24 cellular contexts compared by ENCODE assay signal in the genomic region with DNA sequence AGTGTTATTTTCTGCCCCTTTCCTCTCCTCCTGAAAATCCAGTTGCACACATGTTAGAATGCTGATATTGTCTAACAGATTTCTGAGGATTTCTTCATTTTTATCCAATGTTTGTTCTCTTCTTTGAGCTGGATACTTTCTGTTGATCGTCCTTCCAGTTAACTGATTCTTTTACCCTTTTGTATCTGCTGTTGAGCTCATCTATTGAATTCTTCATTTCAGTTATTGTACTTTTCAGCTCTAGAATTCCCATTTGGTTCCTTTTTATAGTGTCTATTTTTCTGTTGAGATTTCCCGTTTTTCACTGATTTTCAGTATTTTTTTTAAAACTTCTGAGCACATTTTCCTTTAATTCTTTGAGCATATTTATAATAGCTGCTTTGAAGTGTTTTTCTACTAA.
DNase-seq lines count a peak whose midpoint lies in the region; ATAC-seq, FAIRE-seq and TF ChIP-seq lines count a peak whose summit lies in the region.
"Had no signal": no experiment of that assay in that cellular context is flagged by ENCODE, and none has a peak within 500 bp of the region (broad histone marks: within the 10 kb centered on the region; RNA-seq: fewer than 3 reads in every experiment).

No MANE protein-coding gene starts in this region.

- H4K20me1 ChIP-seq in SK-N-SH (ENCODE audit: insufficient read depth) (no peaks in the 10 kb centered on the region), HepG2 (ENCODE audit: insufficient read depth, low read length) (no peaks in the 10 kb centered on the region), SU-DHL-6 (ENCODE audit: low read depth, low read length) (no peaks in the 10 kb centered on the region)
- H4K20me1 ChIP-seq: BLaER1 treated with 17β-estradiol and CSF1 and Interleukin-3, amounts not matched to agents 10 nM and 100 nM had no signal

- peaks cover 0 to 22% of the 10 kb centered on the region in 2 experiments for H3K36me3 ChIP-seq in SK-N-SH (replicated peaks in 1 of 2; ENCODE audit: control insufficient read depth in 1 of 2, insufficient read depth in 2 of 2, low read length in 1 of 2)
- H3K36me3 ChIP-seq in HepG2 (replicated peaks in 1 of 2; ENCODE audit: control insufficient read depth in 1 of 2, insufficient read depth in 2 of 2, low read length in 2 of 2): no peaks in the 10 kb centered on the region; a peak in 2 of 5 replicates
- no peaks in the 10 kb centered on the region for H3K36me3 ChIP-seq in right lobe of liver
- H3K36me3 ChIP-seq in SU-DHL-6 (ENCODE audit: low read length): 0 out of 2 replicates have a peak, but pooled peaks cover 3% of the 10 kb centered on the region
- H3K36me3 ChIP-seq in thyroid gland: no peaks in the 10 kb centered on the region

- TF ChIP-seq POLR2A in HepG2 (IDR thresholded peaks at IDR 0.05; ENCODE audit: insufficient read depth in 1 of 2, low read depth in 2 of 2, low read length in 2 of 2) (no peak), right lobe of liver (IDR thresholded peaks at IDR 0.05) (no peak), thyroid gland (IDR thresholded peaks at IDR 0.05) (no peak)

- intact Hi-C loops in HepG2 (cut with micrococcal nuclease; ENCODE audit: unreplicated experiment) (no loop called here), right lobe of liver (cut with DNase I) (no loop called here), thyroid gland (cut with DNase I) (no loop called here)
- intact Hi-C loops in activated T-helper 2 cell treated with anti-CD3 and anti-CD28 coated beads, Interferon-gamma antibody, Interleukin-2, Interleukin-4, amounts not matched to agents 10 μg/mL and 5 μg/mL and 100 μg/mL, durations not matched to agents 14 hours and 24 hours and 36 hours (cut with micrococcal nuclease): no loop called here

- H3K4me2 ChIP-seq in SK-N-SH: no peak overlapping the region
- H3K4me2 ChIP-seq in HepG2 (ENCODE audit: low read depth, low read length): no peak overlapping the region
- peak overlapping the region; percentile 82 for H3K4me2 ChIP-seq in SU-DHL-6 (ENCODE audit: low read depth, low read length, poor library complexity, severe bottlenecking)

- no peak for FAIRE-seq in HepG2 (lab: Jason Lieb, UNC)
- FAIRE-seq: A204.1, D721Med, GM12891, H1 had no signal

- H3K4me1 ChIP-seq in SK-N-SH (ENCODE audit: control insufficient read depth in 1 of 2, insufficient read depth in 2 of 2, low read depth in 1 of 2, low read length in 1 of 2): no peaks in the 10 kb centered on the region; a peak in 1 of 4 replicates
- H3K4me1 ChIP-seq in HepG2 (ENCODE audit: insufficient read depth, low read length): no peaks in the 10 kb centered on the region
- H3K4me1 ChIP-seq in right lobe of liver: no peaks in the 10 kb centered on the region
- no peaks in the 10 kb centered on the region for H3K4me1 ChIP-seq in thyroid gland
- H3K4me1 ChIP-seq: BE2C had no signal

- H3K27me3 ChIP-seq in SK-N-SH (ENCODE audit: insufficient read depth) (no peaks in the 10 kb centered on the region), HepG2 (ENCODE audit: control insufficient read depth in 1 of 2, insufficient read depth in 2 of 2, low read length in 2 of 2) (no peaks in the 10 kb centered on the region), right lobe of liver (no peaks in the 10 kb centered on the region), SU-DHL-6 (ENCODE audit: low read length) (no peaks in the 10 kb centered on the region), thyroid gland (no peaks in the 10 kb centered on the region)
- H3K27me3 ChIP-seq: BE2C; BLaER1 treated with 17β-estradiol and CSF1 and Interleukin-3, amounts not matched to agents 10 nM and 100 nM had no signal

- H3K4me1 Mint-ChIP-seq in activated T-helper 2 cell treated with anti-CD3 and anti-CD28 coated beads, Interferon-gamma antibody, Interleukin-2, Interleukin-4, amounts not matched to agents 10 μg/mL and 5 μg/mL and 100 μg/mL, durations not matched to agents 14 hours and 24 hours and 36 hours (ENCODE audit: low read depth): peaks cover 3% of the 10 kb centered on the region
- H3K4me1 Mint-ChIP-seq: CD8-positive, alpha-beta memory T cell had no signal

- no peak overlapping the region for H3K27ac Mint-ChIP-seq in activated T-helper 2 cell treated with anti-CD3 and anti-CD28 coated beads, Interferon-gamma antibody, Interleukin-2, Interleukin-4, amounts not matched to agents 10 μg/mL and 5 μg/mL and 100 μg/mL, durations not matched to agents 14 hours and 24 hours and 36 hours
- H3K27ac Mint-ChIP-seq: CD4-positive, alpha-beta T cell; CD8-positive, alpha-beta memory T cell had no signal

- H3K36me3 Mint-ChIP-seq in activated T-helper 2 cell treated with anti-CD3 and anti-CD28 coated beads, Interferon-gamma antibody, Interleukin-2, Interleukin-4, amounts not matched to agents 10 μg/mL and 5 μg/mL and 100 μg/mL, durations not matched to agents 14 hours and 24 hours and 36 hours (ENCODE audit: low read depth): no peaks in the 10 kb centered on the region

- H3K27ac ChIP-seq in SK-N-SH (ENCODE audit: low read depth in 2 of 2, low read length in 1 of 2) (no peak overlapping the region), HepG2 (ENCODE audit: extremely low read length, insufficient read depth, low read length) (no peak overlapping the region), right lobe of liver (no peak overlapping the region), SU-DHL-6 (ENCODE audit: low read depth, low read length) (peak overlapping the region; percentile 99), thyroid gland (no peak overlapping the region)
- H3K27ac ChIP-seq: 22Rv1, GM23248 had no signal

- TF ChIP-seq EP300 in SK-N-SH (IDR thresholded peaks at IDR 0.05; ENCODE audit: borderline replicate concordance in 1 of 2, low read depth in 1 of 2, low read length in 1 of 2): no peak
- no peak for TF ChIP-seq EP300 in HepG2 (IDR thresholded peaks at IDR 0.05; ENCODE audit: low read depth in 2 of 2, low read length in 2 of 2)
- no peak for TF ChIP-seq EP300 in HepG2 (CRISPR knock-in tag; IDR thresholded peaks at IDR 0.05; ENCODE audit: borderline replicate concordance)

- no peaks in the 10 kb centered on the region for H3K9me3 ChIP-seq in SK-N-SH
- H3K9me3 ChIP-seq in HepG2 (ENCODE audit: low read length): no peaks in the 10 kb centered on the region
- H3K9me3 ChIP-seq in right lobe of liver: peaks cover 0 to 6% (median 0%) of the 10 kb centered on the region in 4 donors
- no peaks in the 10 kb centered on the region for H3K9me3 ChIP-seq in SU-DHL-6 (ENCODE audit: insufficient read depth, low read length)
- no peaks in the 10 kb centered on the region for H3K9me3 ChIP-seq in thyroid gland
- H3K9me3 ChIP-seq: BE2C had no signal

- TF ChIP-seq RAD21 in SK-N-SH (IDR thresholded peaks at IDR 0.05; ENCODE audit: low read length): no peak
- TF ChIP-seq RAD21 in HepG2 (CRISPR knock-in tag; IDR thresholded peaks at IDR 0.05): no peak

- POLR2A ChIA-PET in SK-N-SH (lab: Yijun Ruan, JAX): no interaction called here
- POLR2A ChIA-PET in HepG2 (lab: Yijun Ruan, JAX): no interaction called here

- H3K79me2 ChIP-seq in SK-N-SH (ENCODE audit: insufficient read depth): no peaks in the 10 kb centered on the region
- H3K79me2 ChIP-seq in HepG2 (ENCODE audit: insufficient read depth, low read length): no peaks in the 10 kb centered on the region
- no peaks in the 10 kb centered on the region for H3K79me2 ChIP-seq in SU-DHL-6 (ENCODE audit: insufficient read depth, low read length)

- TF ChIP-seq CTCF in SK-N-SH (IDR thresholded peaks at IDR 0.05) (no peak), HepG2 (CRISPR knock-in tag; IDR thresholded peaks at IDR 0.05) (no peak), right lobe of liver (IDR thresholded peaks at IDR 0.05) (no peak), SU-DHL-6 (IDR thresholded peaks at IDR 0.05; ENCODE audit: insufficient read depth, low read length, poor library complexity, severe bottlenecking) (no peak), thyroid gland (IDR thresholded peaks at IDR 0.05) (no peak)

- H3F3A ChIP-seq in SK-N-SH (replicated peaks; ENCODE audit: insufficient read depth) (no peaks in the 10 kb centered on the region), SU-DHL-6 (ENCODE audit: insufficient read depth) (peaks cover 59% of the 10 kb centered on the region)

- in situ Hi-C loops in HepG2 (cut with HindIII; ENCODE audit: extremely low pct_ligation_motif_present, low pct_unique_long_range_greater_than_20kb): no loop called here

- ATAC-seq in SK-N-SH treated with all-trans-retinoic acid at 6 μM for 48 hours (no peak), HepG2 (no peak), right lobe of liver (no peak)

- H3K27me3 Mint-ChIP-seq in activated T-helper 2 cell treated with anti-CD3 and anti-CD28 coated beads, Interferon-gamma antibody, Interleukin-2, Interleukin-4, amounts not matched to agents 10 μg/mL and 5 μg/mL and 100 μg/mL, durations not matched to agents 14 hours and 24 hours and 36 hours (ENCODE audit: low read depth): peaks cover 19% of the 10 kb centered on the region

- H3K9me3 Mint-ChIP-seq in activated T-helper 2 cell treated with anti-CD3 and anti-CD28 coated beads, Interferon-gamma antibody, Interleukin-2, Interleukin-4, amounts not matched to agents 10 μg/mL and 5 μg/mL and 100 μg/mL, durations not matched to agents 14 hours and 24 hours and 36 hours: peaks cover 5% of the 10 kb centered on the region

- no TSS peak for BruUV-seq in HepG2 (replicated peaks; lab: Mats Ljungman, UMichigan)

- WGBS in SK-N-SH (ENCODE audit: low lambda C conversion rate): 97% methylated on average over 2 of the region's 2 CpGs
- 86% methylated on average over 2 of the region's 2 CpGs for WGBS in HepG2 (ENCODE audit: low lambda C conversion rate)
- 85% methylated on average over 2 of the region's 2 CpGs for WGBS in right lobe of liver (ENCODE audit: insufficient coverage, low coverage, low lambda C conversion rate, missing lambda C conversion rate)
- WGBS in thyroid gland, 2 donors: 96 to 99% methylated on average over 2 of the region's 2 CpGs

- DNase-seq in SK-N-SH (no peak), HepG2 (ENCODE audit: low spot score) (no peak), right lobe of liver (no peak), thyroid gland (no peak)
- no peak for DNase-seq in activated effector memory CD4-positive, alpha-beta T cell treated with anti-CD3 and anti-CD28 coated beads, Interleukin-2, amount 50 U/mL, for 16 hours
- DNase-seq in activated T-helper 2 cell treated with anti-CD3 and anti-CD28 coated beads, Interferon-gamma antibody, Interleukin-2, Interleukin-4, amounts not matched to agents 10 μg/mL and 5 μg/mL and 100 μg/mL, durations not matched to agents 14 hours and 24 hours and 36 hours (ENCODE audit: low spot score): no peak
- DNase-seq: BE2C; CD4-positive, alpha-beta T cell; CD8-positive, alpha-beta memory T cell; DMS 273 treated with DMSO at 0.1 percent for 48 hours; DMS79; GF-D8; GM23248; H7; HCEC 1CT had no signal

- H3K9me2 ChIP-seq in SK-N-SH (no peaks in the 10 kb centered on the region), SU-DHL-6 (replicated peaks; ENCODE audit: insufficient read depth, low read length) (no peaks in the 10 kb centered on the region)

- H3K4me3 ChIP-seq in SK-N-SH (ENCODE audit: low read depth in 2 of 2, low read length in 1 of 2): no peak overlapping the region
- no peak overlapping the region for H3K4me3 ChIP-seq in HepG2 (replicated peaks in 1 of 3; ENCODE audit: insufficient read depth in 1 of 3, low read depth in 2 of 3, low read length in 3 of 3)
- no peak overlapping the region for H3K4me3 ChIP-seq in right lobe of liver
- H3K4me3 ChIP-seq in SU-DHL-6 (ENCODE audit: insufficient read depth, low read length, poor library complexity, severe bottlenecking): no peak overlapping the region
- no peak overlapping the region for H3K4me3 ChIP-seq in thyroid gland (replicated peaks in 1 of 3)
- H3K4me3 ChIP-seq: BLaER1 treated with 17β-estradiol and CSF1 and Interleukin-3, amounts not matched to agents 10 nM and 100 nM; GM23248 had no signal

- CTCF ChIA-PET in SK-N-SH (lab: Yijun Ruan, JAX) (interaction anchor here (1.2 to 2.9 kb wide), 3 partner anchors 11 to 21 kb away, joined by 3 to 12 read pairs (median 3); no protein-coding TSS in a partner anchor), HepG2 (lab: Yijun Ruan, JAX; ENCODE audit: low intra/inter-chr PET ratio, low total read pairs) (no interaction called here)

- no peak overlapping the region for H3K4me3 Mint-ChIP-seq in activated T-helper 2 cell treated with anti-CD3 and anti-CD28 coated beads, Interferon-gamma antibody, Interleukin-2, Interleukin-4, amounts not matched to agents 10 μg/mL and 5 μg/mL and 100 μg/mL, durations not matched to agents 14 hours and 24 hours and 36 hours (ENCODE audit: low read depth)
- H3K4me3 Mint-ChIP-seq: CD14-positive monocyte; CD4-positive, alpha-beta T cell; CD8-positive, alpha-beta memory T cell had no signal

- H2AFZ ChIP-seq in SK-N-SH (ENCODE audit: low read depth) (no peak overlapping the region), HepG2 (ENCODE audit: low read length) (no peak overlapping the region), SU-DHL-6 (ENCODE audit: low read depth, low read length, severe bottlenecking) (no peak overlapping the region)
- H2AFZ ChIP-seq: GM23248 had no signal

- no peak overlapping the region for H3K9ac ChIP-seq in SK-N-SH
- no peak overlapping the region for H3K9ac ChIP-seq in HepG2 (ENCODE audit: insufficient read depth, low read depth, low read length)
- H3K9ac ChIP-seq in SU-DHL-6 (ENCODE audit: low read length): no peak overlapping the region
- H3K9ac ChIP-seq: BLaER1 treated with 17β-estradiol and CSF1 and Interleukin-3, amounts not matched to agents 10 nM and 100 nM; GM23248 had no signal
